16 cellular contexts compared by ENCODE assay signal in the genomic region with DNA sequence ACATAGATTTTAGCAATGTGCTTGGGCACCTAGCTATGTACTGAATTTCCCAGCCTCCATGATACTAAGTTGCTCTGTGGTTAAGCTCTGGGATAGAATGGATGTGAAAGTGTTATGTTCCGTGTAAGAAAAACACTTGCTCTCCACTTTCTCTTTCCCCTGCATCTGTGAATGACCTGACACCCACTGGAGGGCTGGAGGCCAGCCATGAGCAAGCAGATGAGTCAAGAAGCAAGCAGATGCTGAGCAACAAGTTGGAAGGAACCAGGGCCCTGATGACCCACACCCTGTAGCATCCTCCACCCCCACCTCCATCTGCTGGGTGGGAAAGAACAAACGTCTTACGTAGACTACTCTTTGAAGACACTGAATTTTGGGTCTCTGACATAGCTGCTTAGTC.
A peak's percentile ranks its signal among the peaks of the same experiment; 100 is the strongest.
DNase-seq lines count a peak whose midpoint lies in the region; TF ChIP-seq lines count a peak whose summit lies in the region.
"Had no signal": no experiment of that assay in that cellular context is flagged by ENCODE, and none has a peak within 500 bp of the region (broad histone marks: within the 10 kb centered on the region; RNA-seq: fewer than 3 reads in every experiment).

No MANE protein-coding gene starts in this region.

- H3K4me3 Mint-ChIP-seq in activated T-cell treated with anti-CD3 and anti-CD28 coated beads, Interleukin-2, amount 50 U/mL, for 24 hours = no peak overlapping the region
- H3K4me3 Mint-ChIP-seq: CD4-positive, alpha-beta T cell had no signal

- H3K36me3 Mint-ChIP-seq in activated T-cell treated with anti-CD3 and anti-CD28 coated beads, Interleukin-2, amount 50 U/mL, for 24 hours (ENCODE audit: low read depth) = peaks cover under 1% of the 10 kb centered on the region

- DNase-seq in EL = peak; percentile 48
- peak; percentile 56 for DNase-seq in NCI-H226
- peak; percentile 35 to 67 for DNase-seq in cardiac fibroblast (ENCODE audit: low read depth in 2 of 2)
- peak; percentile 35 for DNase-seq in kidney tubule cell (ENCODE audit: low spot score)
- DNase-seq in NCI-H82 treated with DMSO at 0.1 percent for 48 hours (lab: John Stamatoyannopoulos, UW; ENCODE audit: unreplicated experiment) = no peak
- DNase-seq in AG08395 (ENCODE audit: low spot score) = no peak
- no peak for DNase-seq in activated T-cell treated with anti-CD3 and anti-CD28 coated beads, Interleukin-2, amount 50 U/mL, for 24 hours
- DNase-seq: Calu3; CD4-positive, alpha-beta T cell; DMS79; Karpas-422; NCI-H1436 treated with DMSO at 0.1 percent for 48 hours; NCI-H2081 treated with DMSO at 0.1 percent for 48 hours; NCI-H526; NK-92 treated with Interleukin-12 subunit alpha and Interleukin-12 subunit beta, amount 100 ng/mL, for 24 hours; OCI-M1 had no signal

- no peaks in the 10 kb centered on the region for H3K27me3 Mint-ChIP-seq in activated T-cell treated with anti-CD3 and anti-CD28 coated beads, Interleukin-2, amount 50 U/mL, for 24 hours
- H3K27me3 Mint-ChIP-seq: CD4-positive, alpha-beta T cell had no signal

- H3K4me1 Mint-ChIP-seq in activated T-cell treated with anti-CD3 and anti-CD28 coated beads, Interleukin-2, amount 50 U/mL, for 24 hours (ENCODE audit: low read depth) = peaks cover 17% of the 10 kb centered on the region

- TF ChIP-seq CTCF in cardiac fibroblast (IDR thresholded peaks at IDR 0.05; ENCODE audit: low read depth, low read length) = no peak

- H3K9me3 Mint-ChIP-seq in activated T-cell treated with anti-CD3 and anti-CD28 coated beads, Interleukin-2, amount 50 U/mL, for 24 hours = no peaks in the 10 kb centered on the region
- H3K9me3 Mint-ChIP-seq: CD4-positive, alpha-beta T cell had no signal

- H3K4me3 ChIP-seq in cardiac fibroblast (replicated peaks in 1 of 2; ENCODE audit: low read depth in 2 of 2, low read length in 2 of 2) = no peak overlapping the region

- H3K27ac Mint-ChIP-seq in activated T-cell treated with anti-CD3 and anti-CD28 coated beads, Interleukin-2, amount 50 U/mL, for 24 hours = no peak overlapping the region
- H3K27ac Mint-ChIP-seq: CD4-positive, alpha-beta T cell had no signal

Comparison
In these comparisons a context has a peak if more than half of its experiments do, and no peak if none do; other contexts are left out.
1. DNase-seq: peak in EL (single experiment), NCI-H226 (single experiment), cardiac fibroblast (2 of 2) and kidney tubule cell (single experiment); none in NCI-H82 treated with DMSO at 0.1 percent for 48 hours (single experiment), AG08395 (single experiment) and activated T-cell treated with anti-CD3 and anti-CD28 coated beads, Interleukin-2, amount 50 U/mL, for 24 hours (single experiment).